ENCODE assay signal across 21 cellular contexts in genomic region chr20:3316131-3316530, GRCh38.
DNase-seq lines count a peak whose midpoint lies in the region; ATAC-seq and TF ChIP-seq lines count a peak whose summit lies in the region.
"Had no signal": no experiment of that assay in that cellular context is flagged by ENCODE, and none has a peak within 500 bp of the region (broad histone marks: within the 10 kb centered on the region; RNA-seq: fewer than 3 reads in every experiment).

No MANE protein-coding gene starts in this region.

- intact Hi-C loops in left cardiac atrium (cut with DNase I): loop anchor here in 1 of 2 donors (5.0 to 10.0 kb wide), 2 partner anchors 94 to 261 kb away; no protein-coding TSS in a partner anchor
- intact Hi-C loops in Right ventricle myocardium inferior (cut with DNase I): loop anchor here (5.0 kb wide), 2 partner anchors 99 to 264 kb away; no protein-coding TSS in a partner anchor
- intact Hi-C loops in dendritic cell treated with granulocyte-macrophage colony-stimulating factor and Interleukin-4, amounts not matched to agents 40 ng/mL and 50 ng/mL, for 4 days (cut with micrococcal nuclease): no loop called here
- intact Hi-C loops in thyroid gland (cut with DNase I): loop anchor here (5.0 to 10.0 kb wide), 2 partner anchors 99 to 201 kb away; no protein-coding TSS in a partner anchor

- H3K36me3 Mint-ChIP-seq in dendritic cell treated with granulocyte-macrophage colony-stimulating factor and Interleukin-4, amounts not matched to agents 40 ng/mL and 50 ng/mL, for 4 days (ENCODE audit: low read depth): peaks cover 96% of the 10 kb centered on the region
- H3K36me3 Mint-ChIP-seq in T-cell: peaks cover 39% of the 10 kb centered on the region

- peaks cover 42 to 54% of the 10 kb centered on the region in 2 donors for H3K4me1 ChIP-seq in thyroid gland

- H3K4me1 Mint-ChIP-seq in dendritic cell treated with granulocyte-macrophage colony-stimulating factor and Interleukin-4, amounts not matched to agents 40 ng/mL and 50 ng/mL, for 4 days (ENCODE audit: low read depth): peaks cover 52% of the 10 kb centered on the region
- H3K4me1 Mint-ChIP-seq in T-cell: peaks cover 0 to 1% (median 0%) of the 10 kb centered on the region in 3 donors
- H3K4me1 Mint-ChIP-seq: CD8-positive, alpha-beta memory T cell; central memory CD8-positive, alpha-beta T cell; memory B cell had no signal

- peak overlapping the region; percentile 70 for H3K27ac Mint-ChIP-seq in dendritic cell treated with granulocyte-macrophage colony-stimulating factor and Interleukin-4, amounts not matched to agents 40 ng/mL and 50 ng/mL, for 4 days
- no peak overlapping the region for H3K27ac Mint-ChIP-seq in T-cell
- H3K27ac Mint-ChIP-seq: activated CD4-positive, alpha-beta memory T cell treated with anti-CD3 and anti-CD28 coated beads for 36 hours; activated naive CD8-positive, alpha-beta T cell; CD8-positive, alpha-beta memory T cell; memory B cell; T-helper 1 cell treated with Interleukin-12 subunit alpha and Interleukin-12 subunit beta and Interleukin-4 antibody, amounts not matched to agents 30 μg/mL and 1 μg/mL, for 36 hours had no signal

- H3K27ac ChIP-seq in thyroid gland: peak overlapping the region; percentile 90 to 92 (median 92)
- H3K27ac ChIP-seq: ascending aorta had no signal

- CTCF ChIA-PET in T-cell (lab: Charles Lee): interaction anchor here (0.6 to 1.8 kb wide), 14 partner anchors 44 to 1812 kb away, joined by 3 to 23 read pairs (median 4); no protein-coding TSS in a partner anchor

- peak in 1 of 2 donors; percentile 26 for TF ChIP-seq POLR2A in thyroid gland (IDR thresholded peaks at IDR 0.05)

- H3K36me3 ChIP-seq in thyroid gland: peaks cover 0 to 4% of the 10 kb centered on the region in 2 donors
- H3K36me3 ChIP-seq: MG63 had no signal

- H3K9me3 Mint-ChIP-seq in dendritic cell treated with granulocyte-macrophage colony-stimulating factor and Interleukin-4, amounts not matched to agents 40 ng/mL and 50 ng/mL, for 4 days: no peaks in the 10 kb centered on the region
- H3K9me3 Mint-ChIP-seq in T-cell: no peaks in the 10 kb centered on the region
- H3K9me3 Mint-ChIP-seq: activated CD4-positive, alpha-beta memory T cell treated with anti-CD3 and anti-CD28 coated beads for 36 hours; CD8-positive, alpha-beta memory T cell; central memory CD8-positive, alpha-beta T cell; memory B cell; T-helper 1 cell treated with Interleukin-12 subunit alpha and Interleukin-12 subunit beta and Interleukin-4 antibody, amounts not matched to agents 30 μg/mL and 1 μg/mL, for 36 hours had no signal

- no peaks in the 10 kb centered on the region for H3K9me3 ChIP-seq in thyroid gland
- H3K9me3 ChIP-seq: ascending aorta, MG63, tibial nerve had no signal

- H3K4me3 ChIP-seq in thyroid gland (replicated peaks in 1 of 3): no peak overlapping the region
- H3K4me3 ChIP-seq: ascending aorta, MG63, SK-N-MC, tibial nerve had no signal

- no peaks in the 10 kb centered on the region for H3K27me3 ChIP-seq in thyroid gland
- H3K27me3 ChIP-seq: ascending aorta, MG63, tibial nerve had no signal

- peak; percentile 24 for DNase-seq in left cardiac atrium
- DNase-seq in Right ventricle myocardium inferior (ENCODE audit: missing footprints): no peak
- DNase-seq in medulla oblongata (ENCODE audit: extremely low spot score): peak; percentile 65
- DNase-seq in thyroid gland: peak; percentile 12 to 27
- no peak for DNase-seq in T-cell
- DNase-seq in HK-2 (ENCODE audit: unreplicated experiment): no peak
- DNase-seq in DMS 273 (lab: John Stamatoyannopoulos, UW; ENCODE audit: unreplicated experiment): no peak
- DNase-seq: activated CD4-positive, CD25-positive, alpha-beta regulatory T cell treated with anti-CD3 and anti-CD28 coated beads, Interleukin-2, amount 50 U/mL, for 72 hours; NCI-H1417 treated with DMSO at 0.1 percent for 48 hours; stimulated activated naive CD4-positive, alpha-beta T cell treated with Interleukin-2 at 50 U/mL for 16 hours had no signal

- 82 to 83% methylated on average over 8 of the region's 8 CpGs for WGBS in thyroid gland, 2 donors

- no peak for TF ChIP-seq CTCF in thyroid gland (IDR thresholded peaks at IDR 0.05)

- H3K4me3 Mint-ChIP-seq in dendritic cell treated with granulocyte-macrophage colony-stimulating factor and Interleukin-4, amounts not matched to agents 40 ng/mL and 50 ng/mL, for 4 days: no peak overlapping the region
- no peak overlapping the region for H3K4me3 Mint-ChIP-seq in T-cell
- H3K4me3 Mint-ChIP-seq: activated CD4-positive, alpha-beta memory T cell treated with anti-CD3 and anti-CD28 coated beads for 36 hours; activated naive CD8-positive, alpha-beta T cell; CD8-positive, alpha-beta memory T cell; central memory CD8-positive, alpha-beta T cell; memory B cell; T-helper 1 cell treated with Interleukin-12 subunit alpha and Interleukin-12 subunit beta and Interleukin-4 antibody, amounts not matched to agents 30 μg/mL and 1 μg/mL, for 36 hours had no signal

- H3K27me3 Mint-ChIP-seq in dendritic cell treated with granulocyte-macrophage colony-stimulating factor and Interleukin-4, amounts not matched to agents 40 ng/mL and 50 ng/mL, for 4 days: no peaks in the 10 kb centered on the region
- no peaks in the 10 kb centered on the region for H3K27me3 Mint-ChIP-seq in T-cell
- H3K27me3 Mint-ChIP-seq: activated CD4-positive, alpha-beta memory T cell treated with anti-CD3 and anti-CD28 coated beads for 36 hours; activated naive CD8-positive, alpha-beta T cell; CD8-positive, alpha-beta memory T cell; central memory CD8-positive, alpha-beta T cell; memory B cell had no signal

- POLR2A ChIA-PET in T-cell (lab: Charles Lee): interaction anchor here in 1 of 2 donors (0.6 kb wide), 1 partner anchor 163 kb away, joined by 3 read pairs; no protein-coding TSS in a partner anchor

- no peak for ATAC-seq in left cardiac atrium
- ATAC-seq in Right ventricle myocardium inferior: no peak
- ATAC-seq in T-cell (replicated peaks in 1 of 4): no peak

Comparison
In these comparisons a context has a peak if more than half of its experiments do, and no peak if none do; other contexts are left out.
1. DNase-seq: peak in left cardiac atrium (single experiment), medulla oblongata (single experiment) and thyroid gland (2 of 2); none in Right ventricle myocardium inferior (single experiment), T-cell (0 of 34), HK-2 (single experiment) and DMS 273 (single experiment).